Comparison of ENCODE assay signal across 16 cellular contexts in genomic region chr18:54251606-54252400, GRCh38. TPM values are rescaled to one million over a fixed set of nuclear protein-coding genes. Genes with fewer than 3 reads are reported as not detected.
A peak's percentile ranks its signal among the peaks of the same experiment; 100 is the strongest.
DNase-seq lines count a peak whose midpoint lies in the region; ATAC-seq, FAIRE-seq and TF ChIP-seq lines count a peak whose summit lies in the region.
"Had no signal": no experiment of that assay in that cellular context is flagged by ENCODE, and none has a peak within 500 bp of the region (broad histone marks: within the 10 kb centered on the region; RNA-seq: fewer than 3 reads in every experiment).

No MANE protein-coding gene starts in this region.

- intact Hi-C loops in activated CD4-positive, alpha-beta T cell treated with anti-CD3 and anti-CD28 coated beads, Interleukin-2, amount 10 ng/mL, durations not matched to agents 24 days and 14 days (cut with micrococcal nuclease) = no loop called here

- H3K4me1 ChIP-seq in astrocyte (ENCODE audit: insufficient read depth, low read length) = peaks cover 7% of the 10 kb centered on the region

- H3K36me3 Mint-ChIP-seq in stimulated activated naive CD8-positive, alpha-beta T cell treated with anti-CD3 and anti-CD28 coated beads, Interleukin-15, Interleukin-2, amounts not matched to agents 100 ng/mL and 50 ng/mL, for 24 hours (ENCODE audit: low read depth) = no peaks in the 10 kb centered on the region
- no peaks in the 10 kb centered on the region for H3K36me3 Mint-ChIP-seq in astrocyte (ENCODE audit: low read depth, unreplicated experiment)
- no peaks in the 10 kb centered on the region for H3K36me3 Mint-ChIP-seq in naive B cell
- H3K36me3 Mint-ChIP-seq in activated CD4-positive, alpha-beta T cell treated with anti-CD3 and anti-CD28 coated beads, Interleukin-2, amount 10 ng/mL, durations not matched to agents 24 days and 14 days (ENCODE audit: low read depth) = no peaks in the 10 kb centered on the region
- H3K36me3 Mint-ChIP-seq: IgD-negative memory B cell had no signal

- H3K79me2 ChIP-seq in astrocyte (ENCODE audit: insufficient read depth, low read length) = no peaks in the 10 kb centered on the region

- no peaks in the 10 kb centered on the region for H3K27me3 Mint-ChIP-seq in stimulated activated naive CD8-positive, alpha-beta T cell treated with anti-CD3 and anti-CD28 coated beads, Interleukin-15, Interleukin-2, amounts not matched to agents 100 ng/mL and 50 ng/mL, for 24 hours
- no peaks in the 10 kb centered on the region for H3K27me3 Mint-ChIP-seq in astrocyte (ENCODE audit: low read depth, unreplicated experiment)
- no peaks in the 10 kb centered on the region for H3K27me3 Mint-ChIP-seq in naive B cell
- H3K27me3 Mint-ChIP-seq in activated CD4-positive, alpha-beta T cell treated with anti-CD3 and anti-CD28 coated beads, Interleukin-2, amount 10 ng/mL, durations not matched to agents 24 days and 14 days = no peaks in the 10 kb centered on the region
- H3K27me3 Mint-ChIP-seq: IgD-negative memory B cell had no signal

- no peak for TF ChIP-seq POLR2A in erythroblast (IDR thresholded peaks at IDR 0.05; ENCODE audit: low read length)

- H3K36me3 ChIP-seq in astrocyte (ENCODE audit: insufficient read depth, low read length) = no peaks in the 10 kb centered on the region
- H3K36me3 ChIP-seq: cardiac muscle cell had no signal

- DNase-seq in stimulated activated naive CD8-positive, alpha-beta T cell treated with anti-CD3 and anti-CD28 coated beads, Interleukin-15, Interleukin-2, amounts not matched to agents 100 U/mL and 50 U/mL, for 24 hours = no peak
- DNase-seq in astrocyte (ENCODE audit: low read depth) = no peak
- DNase-seq in naive B cell = no peak
- DNase-seq in activated CD4-positive, alpha-beta T cell treated with anti-CD3 and anti-CD28 coated beads, Interleukin-2, amount 10 ng/mL, durations not matched to agents 24 days and 14 days = no peak
- DNase-seq in erythroblast (lab: John Stamatoyannopoulos, UW) = no peak
- DNase-seq in KG1 (lab: John Stamatoyannopoulos, UW) = no peak
- DNase-seq: activated naive CD4-positive, alpha-beta T cell treated with anti-CD3 and anti-CD28 coated beads, Interleukin-2, amount 10 ng/mL, durations not matched to agents 7 days and 5 days; head of caudate nucleus; NCI-H1105 treated with DMSO at 0.1 percent for 48 hours; nephron progenitor cell; substantia nigra; SW 1271 had no signal

- H4K20me1 ChIP-seq in astrocyte (ENCODE audit: insufficient read depth, low read length) = no peaks in the 10 kb centered on the region

- no peaks in the 10 kb centered on the region for H3K27me3 ChIP-seq in astrocyte (ENCODE audit: insufficient read depth, low read length)
- H3K27me3 ChIP-seq: cardiac muscle cell had no signal

- peak overlapping the region; percentile 91 for H3K27ac Mint-ChIP-seq in stimulated activated naive CD8-positive, alpha-beta T cell treated with anti-CD3 and anti-CD28 coated beads, Interleukin-15, Interleukin-2, amounts not matched to agents 100 ng/mL and 50 ng/mL, for 24 hours
- H3K27ac Mint-ChIP-seq in astrocyte (ENCODE audit: unreplicated experiment) (peak overlapping the region; percentile 58), naive B cell (peak overlapping the region in 3 of 6 donors; percentile 29 to 91 (median 76))
- no peak overlapping the region for H3K27ac Mint-ChIP-seq in activated CD4-positive, alpha-beta T cell treated with anti-CD3 and anti-CD28 coated beads, Interleukin-2, amount 10 ng/mL, durations not matched to agents 24 days and 14 days
- H3K27ac Mint-ChIP-seq: nephron progenitor cell had no signal

- H2AFZ ChIP-seq in astrocyte (ENCODE audit: low read depth, low read length) = no peak overlapping the region

- ATAC-seq in stimulated activated naive CD8-positive, alpha-beta T cell treated with anti-CD3 and anti-CD28 coated beads, Interleukin-15, Interleukin-2, amounts not matched to agents 100 U/mL and 50 U/mL, for 24 hours = no peak
- ATAC-seq in naive B cell (ENCODE audit: low read depth in 2 of 2) = no peak
- no peak for ATAC-seq in GM18867 (IDR thresholded peaks at IDR 0.05; ENCODE audit: unreplicated experiment)

- H3K9ac ChIP-seq in astrocyte (ENCODE audit: low read length) = no peak overlapping the region

- no peak overlapping the region for H3K4me3 Mint-ChIP-seq in stimulated activated naive CD8-positive, alpha-beta T cell treated with anti-CD3 and anti-CD28 coated beads, Interleukin-15, Interleukin-2, amounts not matched to agents 100 ng/mL and 50 ng/mL, for 24 hours
- H3K4me3 Mint-ChIP-seq in astrocyte (ENCODE audit: unreplicated experiment) = no peak overlapping the region
- peak overlapping the region in 6 of 8 donors; percentile 22 to 89 (median 76) for H3K4me3 Mint-ChIP-seq in naive B cell
- no peak overlapping the region for H3K4me3 Mint-ChIP-seq in activated CD4-positive, alpha-beta T cell treated with anti-CD3 and anti-CD28 coated beads, Interleukin-2, amount 10 ng/mL, durations not matched to agents 24 days and 14 days
- H3K4me3 Mint-ChIP-seq: activated naive CD4-positive, alpha-beta T cell treated with anti-CD3 and anti-CD28 coated beads, Interleukin-2, amount 10 ng/mL, durations not matched to agents 7 days and 5 days; nephron progenitor cell had no signal

- H3K9me3 Mint-ChIP-seq in stimulated activated naive CD8-positive, alpha-beta T cell treated with anti-CD3 and anti-CD28 coated beads, Interleukin-15, Interleukin-2, amounts not matched to agents 100 ng/mL and 50 ng/mL, for 24 hours = no peaks in the 10 kb centered on the region
- H3K9me3 Mint-ChIP-seq in astrocyte (ENCODE audit: unreplicated experiment) (no peaks in the 10 kb centered on the region), naive B cell (peaks cover 0 to 7% (median 0%) of the 10 kb centered on the region in 7 donors)
- H3K9me3 Mint-ChIP-seq in activated CD4-positive, alpha-beta T cell treated with anti-CD3 and anti-CD28 coated beads, Interleukin-2, amount 10 ng/mL, durations not matched to agents 24 days and 14 days = no peaks in the 10 kb centered on the region
- H3K9me3 Mint-ChIP-seq: activated naive CD4-positive, alpha-beta T cell treated with anti-CD3 and anti-CD28 coated beads, Interleukin-2, amount 10 ng/mL, durations not matched to agents 7 days and 5 days; IgD-negative memory B cell had no signal

- no peak for FAIRE-seq in astrocyte (lab: Jason Lieb, UNC)

- H3K4me2 ChIP-seq in astrocyte (ENCODE audit: low read length) = no peak overlapping the region

- H3K27ac ChIP-seq in astrocyte (ENCODE audit: low read depth, low read length) = no peak overlapping the region
- H3K27ac ChIP-seq: cardiac muscle cell had no signal

- H3K9me3 ChIP-seq in astrocyte (ENCODE audit: insufficient read depth, low read depth, low read length) = no peaks in the 10 kb centered on the region

- H3K4me1 Mint-ChIP-seq in stimulated activated naive CD8-positive, alpha-beta T cell treated with anti-CD3 and anti-CD28 coated beads, Interleukin-15, Interleukin-2, amounts not matched to agents 100 ng/mL and 50 ng/mL, for 24 hours (ENCODE audit: low read depth) = peaks cover 41% of the 10 kb centered on the region
- H3K4me1 Mint-ChIP-seq in astrocyte (ENCODE audit: low read depth, unreplicated experiment) = peaks cover 21% of the 10 kb centered on the region
- peaks cover 34 to 50% (median 46%) of the 10 kb centered on the region in 3 donors for H3K4me1 Mint-ChIP-seq in naive B cell
- H3K4me1 Mint-ChIP-seq in activated CD4-positive, alpha-beta T cell treated with anti-CD3 and anti-CD28 coated beads, Interleukin-2, amount 10 ng/mL, durations not matched to agents 24 days and 14 days = peaks cover 18% of the 10 kb centered on the region

- H3K4me3 ChIP-seq in astrocyte (ENCODE audit: insufficient read depth, low read depth, low read length) = no peak overlapping the region
- H3K4me3 ChIP-seq: cardiac muscle cell had no signal

- TF ChIP-seq CTCF in astrocyte (IDR thresholded peaks at IDR 0.05; ENCODE audit: insufficient read depth, low read depth, low read length) = no peak

RNA-seq across cellular contexts. Expression of gene POLI, which starts 17.5 kb away (rescaled TPM):
- 20.4 and 20.5 TPM in 2 replicates for total RNA-seq in astrocyte
- polyA plus RNA-seq in naive B cell (ENCODE audit: low read depth in 6 of 6) = 10 to 100 TPM in 1 of 6 donors, 1 to 10 TPM in 4, not detected in 1; 5.1 to 10.5 (median 7.7) TPM
- total RNA-seq in activated CD4-positive, alpha-beta T cell treated with anti-CD3 and anti-CD28 coated beads, Interleukin-2, amount 10 ng/mL, durations not matched to agents 24 days and 14 days = 12.1 and 15.1 TPM in 2 replicates

RNA-seq across cellular contexts. Expression of gene MBD2, which starts 27.3 kb away (rescaled TPM):
- total RNA-seq in astrocyte = 53.1 and 59.1 TPM in 2 replicates
- polyA plus RNA-seq in naive B cell (ENCODE audit: low read depth in 6 of 6) = 10 to 100 TPM; 11.5 to 39.0 (median 22.7) TPM
- total RNA-seq in activated CD4-positive, alpha-beta T cell treated with anti-CD3 and anti-CD28 coated beads, Interleukin-2, amount 10 ng/mL, durations not matched to agents 24 days and 14 days = 195 and 200 TPM in 2 replicates

Comparison
In these comparisons a context has a peak if more than half of its experiments do, and no peak if none do; other contexts are left out.
1. H3K4me3 Mint-ChIP-seq: peak in naive B cell (6 of 8); none in stimulated activated naive CD8-positive, alpha-beta T cell treated with anti-CD3 and anti-CD28 coated beads, Interleukin-15, Interleukin-2, amounts not matched to agents 100 ng/mL and 50 ng/mL, for 24 hours (single experiment), astrocyte (single experiment) and activated CD4-positive, alpha-beta T cell treated with anti-CD3 and anti-CD28 coated beads, Interleukin-2, amount 10 ng/mL, durations not matched to agents 24 days and 14 days (single experiment).